Comparison of ENCODE assay signal across 20 cellular contexts in genomic region chr17:57877803-57878202, GRCh38. TPM values are rescaled to one million over a fixed set of nuclear protein-coding genes. Genes with fewer than 3 reads are reported as not detected.
DNase-seq lines count a peak whose midpoint lies in the region; ATAC-seq and TF ChIP-seq lines count a peak whose summit lies in the region.
"Had no signal": no experiment of that assay in that cellular context is flagged by ENCODE, and none has a peak within 500 bp of the region (broad histone marks: within the 10 kb centered on the region; RNA-seq: fewer than 3 reads in every experiment).

No MANE protein-coding gene starts in this region.

- H3K27ac ChIP-seq in stomach = peak overlapping the region in 3 of 5 donors; percentile 67 to 90 (median 74)
- H3K27ac ChIP-seq: colonic mucosa, suprapubic skin, VCaP had no signal

- H3K4me3 ChIP-seq in stomach = no peak overlapping the region
- H3K4me3 ChIP-seq: colonic mucosa, Peyer's patch, suprapubic skin had no signal

- peaks cover 10 to 45% (median 44%) of the 10 kb centered on the region in 4 donors for H3K36me3 ChIP-seq in stomach
- H3K36me3 ChIP-seq: BE2C, colonic mucosa had no signal

- H3K27me3 ChIP-seq in stomach = no peaks in the 10 kb centered on the region
- H3K27me3 ChIP-seq: BE2C, colonic mucosa, Peyer's patch, suprapubic skin had no signal

- peaks cover 47 to 87% (median 69%) of the 10 kb centered on the region in 4 donors for H3K4me1 ChIP-seq in stomach

- H3K4me3 Mint-ChIP-seq in HFFc6 (no peak overlapping the region), WTC11 (no peak overlapping the region), glutamatergic neuron (ENCODE audit: unreplicated experiment) (no peak overlapping the region), nephron progenitor cell (no peak overlapping the region)
- H3K4me3 Mint-ChIP-seq: activated T-helper 17 cell treated with anti-CD3 and anti-CD28 coated beads, Interleukin-2, amount 50 U/mL, for 72 hours had no signal

- TF ChIP-seq CTCF in HFFc6 (IDR thresholded peaks at IDR 0.05) (no peak), WTC11 (IDR thresholded peaks at IDR 0.05) (no peak), glutamatergic neuron (IDR thresholded peaks at IDR 0.05; ENCODE audit: partially characterized antibody, unreplicated experiment) (no peak), stomach (IDR thresholded peaks at IDR 0.05) (no peak), GM20000 (IDR thresholded peaks at IDR 0.05; ENCODE audit: extremely low read depth, missing control alignments) (no peak), nephron progenitor cell (IDR thresholded peaks at IDR 0.05) (no peak)

- H3K27ac Mint-ChIP-seq in HFFc6 (peak overlapping the region; percentile 92), WTC11 (0 out of 2 replicates have a peak overlapping the region, but pooled peaks have one; percentile 19), glutamatergic neuron (ENCODE audit: unreplicated experiment) (peak overlapping the region; percentile 22), nephron progenitor cell (no peak overlapping the region)
- H3K27ac Mint-ChIP-seq: activated T-helper 17 cell treated with anti-CD3 and anti-CD28 coated beads, Interleukin-2, amount 50 U/mL, for 72 hours had no signal

- no peak for TF ChIP-seq EP300 in stomach (IDR thresholded peaks at IDR 0.05)

- no peak for ATAC-seq in WTC11
- ATAC-seq: sciatic nerve had no signal

- CTCF ChIA-PET in WTC11 (lab: Charles Lee) = interaction anchor here (1.1 to 6.4 kb wide), 6 partner anchors 9 to 45 kb away, joined by 4 to 50 read pairs (median 5); no protein-coding TSS in a partner anchor

- peaks cover 96% of the 10 kb centered on the region for H3K4me1 Mint-ChIP-seq in HFFc6 (ENCODE audit: low read depth)
- peaks cover 88% of the 10 kb centered on the region for H3K4me1 Mint-ChIP-seq in WTC11
- peaks cover 40% of the 10 kb centered on the region for H3K4me1 Mint-ChIP-seq in glutamatergic neuron (ENCODE audit: low read depth, unreplicated experiment)
- H3K4me1 Mint-ChIP-seq in nephron progenitor cell = peaks cover 93% of the 10 kb centered on the region

- 69 to 92% (median 79%) methylated on average over 5 of the region's 5 CpGs for WGBS in stomach, 5 donors

- peaks cover 43% of the 10 kb centered on the region for H3K36me3 Mint-ChIP-seq in HFFc6 (ENCODE audit: low read depth)
- H3K36me3 Mint-ChIP-seq in WTC11 = peaks cover 5% of the 10 kb centered on the region; the same call in 1 of the 2 replicates
- H3K36me3 Mint-ChIP-seq in glutamatergic neuron (ENCODE audit: unreplicated experiment) = peaks cover 6% of the 10 kb centered on the region
- peaks cover 10% of the 10 kb centered on the region for H3K36me3 Mint-ChIP-seq in nephron progenitor cell (ENCODE audit: low read depth)

- no peak for TF ChIP-seq POLR2A in stomach (IDR thresholded peaks at IDR 0.05)

- H3K9me3 ChIP-seq in stomach = no peaks in the 10 kb centered on the region
- H3K9me3 ChIP-seq: BE2C, colonic mucosa, Peyer's patch, suprapubic skin had no signal

- no peak for DNase-seq in HFFc6
- no peak for DNase-seq in WTC11 (ENCODE audit: low spot score)
- no peak for DNase-seq in glutamatergic neuron
- no peak for DNase-seq in stomach
- DNase-seq in GM20000 (ENCODE audit: low spot score) = no peak
- no peak for DNase-seq in nephron progenitor cell
- no peak for DNase-seq in NCI-H146 (lab: John Stamatoyannopoulos, UW)
- DNase-seq: amygdala, BE2C, colonic mucosa, HCEC 1CT, head of caudate nucleus, NCI-H2081, NCI-H748 treated with DMSO at 0.1 percent for 48 hours, nucleus accumbens, Peyer's patch had no signal

- intact Hi-C loops in stomach (cut with DNase I; ENCODE audit: low total_unique reads) = no loop called here

- H3K27me3 Mint-ChIP-seq in HFFc6 (ENCODE audit: insufficient read depth) = peaks cover 2% of the 10 kb centered on the region
- peaks cover 10% of the 10 kb centered on the region; the same call in 1 of the 2 replicates for H3K27me3 Mint-ChIP-seq in WTC11 (ENCODE audit: low read depth)
- peaks cover 6% of the 10 kb centered on the region for H3K27me3 Mint-ChIP-seq in glutamatergic neuron (ENCODE audit: unreplicated experiment)
- H3K27me3 Mint-ChIP-seq in nephron progenitor cell (ENCODE audit: low read depth, poor library complexity) = no peaks in the 10 kb centered on the region

- H3K9me3 Mint-ChIP-seq in HFFc6 = no peaks in the 10 kb centered on the region
- H3K9me3 Mint-ChIP-seq in WTC11 = peaks cover 4% of the 10 kb centered on the region; the same call in 1 of the 2 replicates
- H3K9me3 Mint-ChIP-seq in glutamatergic neuron (ENCODE audit: unreplicated experiment) = peaks cover 21% of the 10 kb centered on the region
- H3K9me3 Mint-ChIP-seq in nephron progenitor cell = peaks cover 5% of the 10 kb centered on the region
- H3K9me3 Mint-ChIP-seq: activated T-helper 17 cell treated with anti-CD3 and anti-CD28 coated beads, Interleukin-2, amount 50 U/mL, for 72 hours had no signal

- POLR2A ChIA-PET in WTC11 (lab: Charles Lee) = no interaction called here

TF ChIP-seq in WTC11, 78 proteins besides CTCF, POLR2A, EP300 and RAD21 (continues in another document):
- no peak for TF ChIP-seq ZNF396 (CRISPR knock-in tag; IDR thresholded peaks at IDR 0.05; ENCODE audit: borderline replicate concordance)
- no peak for TF ChIP-seq ZNF671 (CRISPR knock-in tag; IDR thresholded peaks at IDR 0.05)
- no peak for TF ChIP-seq TEAD1 (CRISPR knock-in tag; IDR thresholded peaks at IDR 0.05)
- TF ChIP-seq, protein P1, sequence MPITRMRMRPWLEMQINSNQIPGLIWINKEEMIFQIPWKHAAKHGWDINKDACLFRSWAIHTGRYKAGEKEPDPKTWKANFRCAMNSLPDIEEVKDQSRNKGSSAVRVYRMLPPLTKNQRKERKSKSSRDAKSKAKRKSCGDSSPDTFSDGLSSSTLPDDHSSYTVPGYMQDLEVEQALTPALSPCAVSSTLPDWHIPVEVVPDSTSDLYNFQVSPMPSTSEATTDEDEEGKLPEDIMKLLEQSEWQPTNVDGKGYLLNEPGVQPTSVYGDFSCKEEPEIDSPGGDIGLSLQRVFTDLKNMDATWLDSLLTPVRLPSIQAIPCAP (CRISPR knock-in tag; IDR thresholded peaks at IDR 0.05) = no peak
- TF ChIP-seq MYBL2 (CRISPR knock-in tag; IDR thresholded peaks at IDR 0.05) = no peak
- TF ChIP-seq, protein P2, sequence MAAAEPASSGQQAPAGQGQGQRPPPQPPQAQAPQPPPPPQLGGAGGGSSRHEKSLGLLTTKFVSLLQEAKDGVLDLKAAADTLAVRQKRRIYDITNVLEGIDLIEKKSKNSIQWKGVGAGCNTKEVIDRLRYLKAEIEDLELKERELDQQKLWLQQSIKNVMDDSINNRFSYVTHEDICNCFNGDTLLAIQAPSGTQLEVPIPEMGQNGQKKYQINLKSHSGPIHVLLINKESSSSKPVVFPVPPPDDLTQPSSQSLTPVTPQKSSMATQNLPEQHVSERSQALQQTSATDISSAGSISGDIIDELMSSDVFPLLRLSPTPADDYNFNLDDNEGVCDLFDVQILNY (CRISPR knock-in tag; IDR thresholded peaks at IDR 0.05) = no peak
- TF ChIP-seq, protein P3, sequence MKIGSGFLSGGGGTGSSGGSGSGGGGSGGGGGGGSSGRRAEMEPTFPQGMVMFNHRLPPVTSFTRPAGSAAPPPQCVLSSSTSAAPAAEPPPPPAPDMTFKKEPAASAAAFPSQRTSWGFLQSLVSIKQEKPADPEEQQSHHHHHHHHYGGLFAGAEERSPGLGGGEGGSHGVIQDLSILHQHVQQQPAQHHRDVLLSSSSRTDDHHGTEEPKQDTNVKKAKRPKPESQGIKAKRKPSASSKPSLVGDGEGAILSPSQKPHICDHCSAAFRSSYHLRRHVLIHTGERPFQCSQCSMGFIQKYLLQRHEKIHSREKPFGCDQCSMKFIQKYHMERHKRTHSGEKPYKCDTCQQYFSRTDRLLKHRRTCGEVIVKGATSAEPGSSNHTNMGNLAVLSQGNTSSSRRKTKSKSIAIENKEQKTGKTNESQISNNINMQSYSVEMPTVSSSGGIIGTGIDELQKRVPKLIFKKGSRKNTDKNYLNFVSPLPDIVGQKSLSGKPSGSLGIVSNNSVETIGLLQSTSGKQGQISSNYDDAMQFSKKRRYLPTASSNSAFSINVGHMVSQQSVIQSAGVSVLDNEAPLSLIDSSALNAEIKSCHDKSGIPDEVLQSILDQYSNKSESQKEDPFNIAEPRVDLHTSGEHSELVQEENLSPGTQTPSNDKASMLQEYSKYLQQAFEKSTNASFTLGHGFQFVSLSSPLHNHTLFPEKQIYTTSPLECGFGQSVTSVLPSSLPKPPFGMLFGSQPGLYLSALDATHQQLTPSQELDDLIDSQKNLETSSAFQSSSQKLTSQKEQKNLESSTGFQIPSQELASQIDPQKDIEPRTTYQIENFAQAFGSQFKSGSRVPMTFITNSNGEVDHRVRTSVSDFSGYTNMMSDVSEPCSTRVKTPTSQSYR (CRISPR knock-in tag; IDR thresholded peaks at IDR 0.05) = no peak
- TF ChIP-seq ESRRA (CRISPR knock-in tag; IDR thresholded peaks at IDR 0.05; ENCODE audit: borderline replicate concordance) = no peak

RNA-seq across cellular contexts. Expression of gene MRPS23, which starts 28.0 kb away (rescaled TPM):
- 10 to 100 TPM; 47.0 to 62.5 (median 56.4) TPM for total RNA-seq in HFFc6 (2021; fragmentation: NEBNext Ultra II Directional; extraction: Animal tissue kit (Norgen Biotek cat#: 25700))
- total RNA-seq in WTC11 (2021) (57.9 to 65.3 TPM (median 58.1 TPM) in 3 replicates), glutamatergic neuron (ENCODE audit: unreplicated experiment) (50.0 TPM), stomach (10 to 100 TPM in 4 of 5 donors, not detected in 1; 12.6 to 26.8 (median 16.8) TPM)
- polyA plus RNA-seq in stomach = 10 to 100 TPM; 25.1 to 43.3 (median 34.2) TPM
